8 cellular contexts compared by ENCODE assay signal in the genomic region with DNA sequence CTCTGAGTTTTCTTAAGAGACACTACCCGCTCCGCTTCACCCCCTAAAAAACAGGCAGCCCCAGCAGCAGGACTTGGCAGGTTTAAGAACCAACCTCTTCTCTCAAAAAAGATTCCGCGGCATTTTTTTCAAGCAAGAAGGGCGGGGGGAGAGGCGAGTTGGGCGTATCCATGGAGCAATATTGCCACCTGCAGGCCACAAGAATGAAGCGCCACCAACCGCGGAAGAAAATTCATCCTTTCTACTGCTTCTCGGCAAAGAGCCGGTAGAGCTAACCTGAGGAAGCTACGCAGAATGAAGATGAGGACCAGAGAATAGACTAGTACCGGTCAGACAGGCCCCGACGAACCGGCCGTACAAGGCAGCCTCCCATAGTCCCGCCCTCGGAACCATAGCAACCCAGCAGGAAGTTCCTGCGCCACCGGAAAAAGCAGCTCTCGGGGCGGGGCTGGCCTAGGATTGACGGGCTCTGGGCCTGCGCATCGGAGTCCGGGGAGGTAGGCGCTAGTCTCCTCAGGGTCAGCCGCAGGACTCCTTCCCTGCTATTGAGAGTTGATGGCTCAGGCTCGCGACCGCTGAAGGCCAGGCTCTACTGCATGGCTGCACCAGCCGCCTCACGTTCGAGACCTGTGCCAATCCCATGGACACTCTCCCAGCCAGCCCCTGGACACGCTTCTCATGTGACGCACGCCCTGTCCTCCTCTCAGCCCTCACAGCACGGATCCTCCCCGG.
A peak's percentile ranks its signal among the peaks of the same experiment; 100 is the strongest.
DNase-seq lines count a peak whose midpoint lies in the region; ATAC-seq and TF ChIP-seq lines count a peak whose summit lies in the region.

No MANE protein-coding gene starts in this region.

- TF ChIP-seq CTCF in DND-41 (IDR thresholded peaks at IDR 0.05; ENCODE audit: borderline replicate concordance, extremely low read depth, low read length, poor library complexity, severe bottlenecking) (peak; percentile 89), PC-3 (conservative IDR thresholded peaks at IDR 0.05; ENCODE audit: low read depth, low read length) (peak; percentile 94)

- intact Hi-C loops in PC-3 (cut with micrococcal nuclease): loop anchor here (1.0 to 5.0 kb wide), 2 partner anchors 619 to 774 kb away; no protein-coding TSS in a partner anchor

- H3K27me3 ChIP-seq in DND-41 (ENCODE audit: insufficient read depth, low read length, poor library complexity) (no peaks in the 10 kb centered on the region), PC-3 (ENCODE audit: low read length) (no peaks in the 10 kb centered on the region)

- H3F3A ChIP-seq in PC-3 (ENCODE audit: low read length, unreplicated experiment): no peaks in the 10 kb centered on the region

- H2AFZ ChIP-seq in DND-41 (ENCODE audit: low read depth, low read length) (peak overlapping the region; percentile 83), PC-3 (ENCODE audit: low read length) (peak overlapping the region; percentile 97)

- H3K4me3 ChIP-seq in DND-41 (ENCODE audit: low read depth in 1 of 2, low read length in 2 of 2): peak overlapping the region; percentile 34 to 68; a peak in 3 of 4 replicates
- peak overlapping the region; percentile 80 for H3K4me3 ChIP-seq in PC-3 (ENCODE audit: low read length)

- BruUV-seq in PC-3 (replicated peaks; lab: Mats Ljungman, UMichigan): no TSS peak

- H3K9me2 ChIP-seq in PC-3 (replicated peaks; ENCODE audit: low read length): no peaks in the 10 kb centered on the region

- H3K27ac ChIP-seq in DND-41 (ENCODE audit: low read length) (peak overlapping the region; percentile 91), PC-3 (ENCODE audit: low read length) (peak overlapping the region; percentile 54)

- H3K79me2 ChIP-seq in DND-41 (ENCODE audit: insufficient read depth, low read length) (no peaks in the 10 kb centered on the region), PC-3 (ENCODE audit: low read length) (no peaks in the 10 kb centered on the region)

- DNase-seq in DND-41 (peak; percentile 85), KBM-7 (peak; percentile 90), PC-3 (peak; percentile 80), myocyte (ENCODE audit: low read depth) (peak; percentile 88)
- DNase-seq in activated T-cell treated with anti-CD3 and anti-CD28 coated beads, Interleukin-2, amount 50 U/mL, for 48 hours: peak; percentile 93 to 95
- peak; percentile 81 to 88 for DNase-seq in stimulated activated CD8-positive, alpha-beta memory T cell treated with anti-CD3 and anti-CD28 coated beads, Interleukin-7, amount 100 ng/mL, for 4 hours (ENCODE audit: low read depth in 2 of 2)

- H3K36me3 ChIP-seq in DND-41 (ENCODE audit: insufficient read depth, low read length): no peaks in the 10 kb centered on the region
- no peaks in the 10 kb centered on the region for H3K36me3 ChIP-seq in PC-3 (ENCODE audit: low read depth, low read length)

- H4K20me1 ChIP-seq in DND-41 (ENCODE audit: insufficient read depth, low read length) (no peaks in the 10 kb centered on the region), PC-3 (ENCODE audit: low read length) (no peaks in the 10 kb centered on the region)

- CTCF ChIA-PET in PC-3 (lab: Charles Lee): interaction anchor here (0.6 kb wide), 2 partner anchors 12 to 775 kb away, joined by 3 to 8 read pairs; no protein-coding TSS in a partner anchor

- H3K9ac ChIP-seq in DND-41 (ENCODE audit: low read depth, low read length): peak overlapping the region; percentile 55
- H3K9ac ChIP-seq in PC-3 (ENCODE audit: low read length): peak overlapping the region; percentile 73

- peaks cover 13% of the 10 kb centered on the region for H3K4me1 ChIP-seq in DND-41 (ENCODE audit: insufficient read depth, low read length)
- H3K4me1 ChIP-seq in PC-3 (ENCODE audit: insufficient read depth, low read length): peaks cover 11% of the 10 kb centered on the region

- H3K9me3 ChIP-seq in DND-41 (ENCODE audit: insufficient read depth, low read length, severe bottlenecking) (no peaks in the 10 kb centered on the region), PC-3 (ENCODE audit: low read length) (no peaks in the 10 kb centered on the region)

- ATAC-seq in DND-41 (ENCODE audit: insufficient read depth, low read depth): peak; percentile 97
- peak; percentile 100 for ATAC-seq in GM21723 (IDR thresholded peaks at IDR 0.05; ENCODE audit: unreplicated experiment)
- ATAC-seq in PC-3: peak; percentile 98
- peak; percentile 99 for ATAC-seq in esophagus mucosa

- POLR2A ChIA-PET in PC-3 (lab: Charles Lee; ENCODE audit: unreplicated experiment): interaction anchor here (0.6 kb wide), 1 partner anchor 360 kb away, joined by 3 read pairs; no protein-coding TSS in a partner anchor

- in situ Hi-C loops in KBM-7 (cut with MboI; ENCODE audit: low pct_unique_long_range_greater_than_20kb, low sequenced_read_pairs): no loop called here

- H3K4me2 ChIP-seq in DND-41 (ENCODE audit: insufficient read depth, low read length) (peak overlapping the region; percentile 82), PC-3 (ENCODE audit: low read length) (peak overlapping the region; percentile 94)

Comparison
In these comparisons a context has a peak if more than half of its experiments do, and no peak if none do; other contexts are left out.
1. Peak in every context shown above with its lines: DNase-seq, ATAC-seq, H3K4me3 ChIP-seq and H3K27ac ChIP-seq.